18 cellular contexts compared by ENCODE assay signal in genomic region chr20:62591591-62591990, GRCh38. TPM values are rescaled to one million over a fixed set of nuclear protein-coding genes. Genes with fewer than 3 reads are reported as not detected.
DNase-seq lines count a peak whose midpoint lies in the region; ATAC-seq, FAIRE-seq and TF ChIP-seq lines count a peak whose summit lies in the region.
"Had no signal": no experiment of that assay in that cellular context is flagged by ENCODE, and none has a peak within 500 bp of the region (broad histone marks: within the 10 kb centered on the region; RNA-seq: fewer than 3 reads in every experiment).

No MANE protein-coding gene starts in this region.

- no peak overlapping the region for H4K8ac ChIP-seq in neuronal stem cell (ENCODE audit: low read depth, low read length)

- H4K91ac ChIP-seq in neuronal stem cell (ENCODE audit: low read depth, low read length, poor library complexity): no peak overlapping the region

- H3K4me3 ChIP-seq in HEK293 (ENCODE audit: low read depth, low read length) (no peak overlapping the region), GM12878 (no peak overlapping the region), neuronal stem cell (ENCODE audit: low read length in 2 of 2) (peak overlapping the region in 1 of 2 donors; percentile 9)
- H3K4me3 ChIP-seq: A549, HAP-1 had no signal

- H3K4me1 ChIP-seq in HEK293 (ENCODE audit: control insufficient read depth, insufficient read depth, low read length) (no peaks in the 10 kb centered on the region), GM12878 (ENCODE audit: control insufficient read depth, insufficient read depth, low read length) (no peaks in the 10 kb centered on the region), neuronal stem cell (ENCODE audit: control insufficient read depth in 2 of 2, insufficient read depth in 1 of 2, low read depth in 1 of 2, low read length in 2 of 2) (peaks cover 0 to 1% of the 10 kb centered on the region in 2 donors)
- H3K4me1 ChIP-seq: BE2C, HAP-1 had no signal

- H3K27ac ChIP-seq in HEK293 (ENCODE audit: extremely low read depth, low read depth, low read length): no peak overlapping the region
- no peak overlapping the region for H3K27ac ChIP-seq in GM12878 (ENCODE audit: control insufficient read depth, insufficient read depth)
- no peak overlapping the region for H3K27ac ChIP-seq in neuronal stem cell (replicated peaks; ENCODE audit: low read length)
- H3K27ac ChIP-seq: C4-2B, HL-60 had no signal

- peak overlapping the region; percentile 89 for H3K18ac ChIP-seq in neuronal stem cell (ENCODE audit: low read length)

- no peak for TF ChIP-seq EP300 in GM12878 (IDR thresholded peaks at IDR 0.05; ENCODE audit: borderline replicate concordance in 1 of 2, control insufficient read depth in 1 of 2, low read depth in 2 of 2, low read length in 2 of 2)

- FAIRE-seq in GM12891 (lab: Jason Lieb, UNC): no peak
- no peak for FAIRE-seq in GM12878 (lab: Jason Lieb, UNC)
- FAIRE-seq: A549, GM12892, GM19239 had no signal

- no peak overlapping the region for H2BK5ac ChIP-seq in neuronal stem cell (ENCODE audit: low read length)

- H2BK15ac ChIP-seq in neuronal stem cell (ENCODE audit: low read length): no peak overlapping the region

- no peak overlapping the region for H3K9ac ChIP-seq in GM12878 (ENCODE audit: control insufficient read depth, insufficient read depth, low read length)
- peak overlapping the region; percentile 75 for H3K9ac ChIP-seq in neuronal stem cell (ENCODE audit: low read depth, low read length, poor library complexity)

- no peak overlapping the region for H2AK5ac ChIP-seq in neuronal stem cell (ENCODE audit: low read depth, low read length)

- TF ChIP-seq RAD21 in GM12878 (IDR thresholded peaks at IDR 0.05; ENCODE audit: insufficient read depth, low read depth, low read length): no peak

- H3K27me3 ChIP-seq in GM12878 (replicated peaks in 1 of 2; ENCODE audit: control insufficient read depth in 2 of 2, insufficient read depth in 2 of 2, low read length in 1 of 2) (peaks cover 2 to 8% of the 10 kb centered on the region in 2 experiments; a peak in 3 of 4 replicates), neuronal stem cell (ENCODE audit: control insufficient read depth in 3 of 3, insufficient read depth in 3 of 3, low read depth in 1 of 3, low read length in 3 of 3) (peaks cover 0 to 56% (median 4%) of the 10 kb centered on the region in 3 experiments)

- no peak overlapping the region for H2BK12ac ChIP-seq in neuronal stem cell (ENCODE audit: low read length)

- H3K36me3 ChIP-seq in HEK293 (ENCODE audit: control insufficient read depth in 2 of 2, insufficient read depth in 1 of 2, low read length in 2 of 2) (no peaks in the 10 kb centered on the region), GM12878 (ENCODE audit: control insufficient read depth in 2 of 2, insufficient read depth in 2 of 2, low read length in 1 of 2) (no peaks in the 10 kb centered on the region), neuronal stem cell (replicated peaks in 1 of 2; ENCODE audit: control insufficient read depth in 2 of 2, insufficient read depth in 2 of 2, low read length in 2 of 2) (no peaks in the 10 kb centered on the region)
- H3K36me3 ChIP-seq: BE2C, HAP-1 had no signal

- H2AFZ ChIP-seq in GM12878 (ENCODE audit: control insufficient read depth, low read depth, low read length) (no peak overlapping the region), neuronal stem cell (ENCODE audit: low read length) (no peak overlapping the region)

- no peak overlapping the region for H3K4me2 ChIP-seq in GM12878 (ENCODE audit: control insufficient read depth, insufficient read depth)
- H3K4me2 ChIP-seq in neuronal stem cell (ENCODE audit: insufficient read depth, low read length, poor library complexity, severe bottlenecking): no peak overlapping the region
- H3K4me2 ChIP-seq: A549 had no signal

- no peaks in the 10 kb centered on the region for H3K79me2 ChIP-seq in GM12878 (ENCODE audit: control insufficient read depth, insufficient read depth, low read length)

- SMC1A ChIA-PET in GM12878 (lab: Charles Lee; ENCODE audit: uncharacterized antibody, unreplicated experiment): no interaction called here

- BruUV-seq in GM12878 (replicated peaks; lab: Mats Ljungman, UMichigan): no TSS peak

- no peak overlapping the region for H3K4ac ChIP-seq in neuronal stem cell (ENCODE audit: low read length)

- ATAC-seq in GM12878: no peak
- ATAC-seq in HG03439 (IDR thresholded peaks at IDR 0.05; ENCODE audit: unreplicated experiment): no peak
- ATAC-seq: A549 had no signal

- H4K20me1 ChIP-seq in GM12878 (ENCODE audit: control insufficient read depth, insufficient read depth): no peaks in the 10 kb centered on the region

- DNase-seq in GM12891 (ENCODE audit: insufficient read length, low spot score): no peak
- DNase-seq in GM12878 (ENCODE audit: low read depth, low spot score): no peak
- no peak for DNase-seq in neuronal stem cell (ENCODE audit: low spot score)
- DNase-seq in effector CD4-positive, alpha-beta T cell: no peak
- DNase-seq in NCI-H774 (lab: John Stamatoyannopoulos, UW): no peak
- DNase-seq: BE2C; CD4-positive, alpha-beta memory T cell; DMS79; GOT3; HFFc6 had no signal

- in situ Hi-C loops in GM12878 (cut with MboI): no loop called here

- H2BK120ac ChIP-seq in neuronal stem cell (ENCODE audit: low read depth, low read length): no peak overlapping the region

- RAD21 ChIA-PET in GM12878 (lab: Charles Lee; ENCODE audit: unreplicated experiment): no interaction called here

- TF ChIP-seq POLR2A in GM12891 (IDR thresholded peaks at IDR 0.05; ENCODE audit: low read depth, low read length) (no peak), GM12878 (IDR thresholded peaks at IDR 0.05; ENCODE audit: low read depth, low read length) (no peak)

- no peak for TF ChIP-seq CTCF in HEK293 (tag by site-specific recombination; IDR thresholded peaks at IDR 0.05)
- no peak for TF ChIP-seq CTCF in GM12878 (IDR thresholded peaks at IDR 0.05 in 2 of 3, conservative IDR thresholded peaks at IDR 0.05 in 1 of 3; ENCODE audit: control insufficient read depth in 2 of 3, extremely low read depth in 1 of 3, insufficient read depth in 1 of 3, low read depth in 3 of 3, low read length in 3 of 3)

- WGBS in GM12878 (ENCODE audit: insufficient coverage, insufficient replicate concordance, low lambda C conversion rate, missing lambda C conversion rate): 43% methylated on average over 10 of the region's 10 CpGs
- WGBS in neuronal stem cell (ENCODE audit: extremely low coverage in 2 of 2, insufficient read length in 2 of 2, insufficient replicate concordance in 1 of 2), 2 donors: no CpG with 5 or more reads among the region's 10 CpGs

- peak overlapping the region; percentile 70 for H3K23ac ChIP-seq in neuronal stem cell (ENCODE audit: low read depth, low read length, poor library complexity)

- intact Hi-C loops in GM12878 (cut with micrococcal nuclease; ENCODE audit: unreplicated experiment): no loop called here

- CTCF ChIA-PET in HEK293 (lab: Yijun Ruan, JAX) (interaction anchor here (0.6 kb wide), 1 partner anchor 8 kb away, joined by 3 read pairs; no protein-coding TSS in a partner anchor), GM12878 (lab: Yijun Ruan, JAX) (no interaction called here)

- POLR2A ChIA-PET in HEK293 (lab: Yijun Ruan, JAX): no interaction called here
- POLR2A ChIA-PET in GM12878 (lab: Charles Lee): no interaction called here

- peaks cover 4% of the 10 kb centered on the region for H3K79me1 ChIP-seq in neuronal stem cell (ENCODE audit: low read depth, low read length)

- no peaks in the 10 kb centered on the region for H3K9me3 ChIP-seq in HEK293 (ENCODE audit: control insufficient read depth, insufficient read depth, low read depth, low read length)
- no peaks in the 10 kb centered on the region for H3K9me3 ChIP-seq in GM12878 (replicated peaks; ENCODE audit: control insufficient read depth, insufficient read depth, low read length)
- H3K9me3 ChIP-seq in neuronal stem cell (replicated peaks in 1 of 2; ENCODE audit: control insufficient read depth in 2 of 2, insufficient read depth in 1 of 2, low read depth in 1 of 2, low read length in 2 of 2): peaks cover 0 to 2% of the 10 kb centered on the region in 2 donors
- H3K9me3 ChIP-seq: A549, BE2C, HAP-1 had no signal

- H3K14ac ChIP-seq in neuronal stem cell (ENCODE audit: low read length): peak overlapping the region; percentile 100

TF ChIP-seq in GM12891, 5 proteins besides CTCF, POLR2A, EP300 and RAD21:
- TF ChIP-seq PAX5 (IDR thresholded peaks at IDR 0.05; ENCODE audit: insufficient read depth, low read length, severe bottlenecking) (no peak), POLR2AphosphoS5 (IDR thresholded peaks at IDR 0.05; ENCODE audit: low read depth, low read length) (no peak), POU2F2 (IDR thresholded peaks at IDR 0.05; ENCODE audit: low read depth, low read length) (peak; percentile 70)

TF ChIP-seq in HEK293, 187 proteins besides CTCF, POLR2A, EP300 and RAD21 (continues in another document):
- TF ChIP-seq ZNF23 (tag by site-specific recombination; IDR thresholded peaks at IDR 0.05; ENCODE audit: borderline replicate concordance): no peak
- TF ChIP-seq ZNF48 (tag by site-specific recombination; IDR thresholded peaks at IDR 0.05): no peak
- TF ChIP-seq ZFHX2 (tag by site-specific recombination; conservative IDR thresholded peaks at IDR 0.05): peak; percentile 95

RNA-seq across cellular contexts. Expression of gene SLCO4A1, which starts 50.7 kb away (rescaled TPM):
- polyA plus RNA-seq in GM12891 (2012; ENCODE audit: low read depth, missing spikeins): 11.7 TPM
- 46.8 and 53.3 TPM in 2 replicates for total RNA-seq in GM12878 (2013; cell fraction: nucleolus; rRNA removed)
- total RNA-seq in GM12878 (2014; rRNA removed): 11.2 and 16.4 TPM in 2 replicates
- 6.0 and 7.0 TPM in 2 replicates for total RNA-seq in GM12878 (2014; rRNA removed; fragmentation: Illumina TruSeq; extraction: Trizol)
- total RNA-seq in GM12878 (2021): 13.3 and 16.1 TPM in 2 replicates
- polyA plus RNA-seq in GM12878 (2011; ENCODE audit: low read depth): 2.4 TPM
- 6.2 and 9.1 TPM in 2 replicates for polyA plus RNA-seq in GM12878 (2011; rRNA removed)
- polyA plus RNA-seq in GM12878 (2011; cell fraction: cytosol; rRNA removed): 9.4 and 11.8 TPM in 2 replicates
- polyA plus RNA-seq in GM12878 (2011; cell fraction: nucleus; rRNA removed): 55.2 and 56.1 TPM in 2 replicates
- 9.1 and 10.6 TPM in 2 replicates for polyA plus RNA-seq in GM12878 (2012)
- polyA plus RNA-seq in GM12878 (2014; fragmentation: Illumina TruSeq; extraction: Trizol): 1.6 and 6.3 TPM in 2 replicates
- polyA plus RNA-seq in GM12878 (2014; fragmentation: Nextera tagmentation; extraction: Ambion mirVana): 1 to 10 TPM; 2.1 to 4.7 TPM
- 15.0 and 17.6 TPM in 2 replicates for polyA plus RNA-seq in GM12878 (2014; rRNA removed)
- 10 to 100 TPM; 28.4 to 30.7 TPM for polyA plus RNA-seq in GM12878 (2016; fragmentation: Nextera tagmentation; extraction: Ambion mirVana)
- 5.0 and 6.0 TPM in 2 replicates for polyA minus RNA-seq in GM12878 (2011; rRNA and poly(A)+ RNA removed)
- 6.0 and 8.6 TPM in 2 replicates for polyA minus RNA-seq in GM12878 (2011; cell fraction: cytosol; rRNA and poly(A)+ RNA removed)
- 9.8 and 12.8 TPM in 2 replicates for polyA minus RNA-seq in GM12878 (2011; cell fraction: nucleus; rRNA and poly(A)+ RNA removed)
- polyA plus RNA-seq in neuronal stem cell (2013, experiment 1 of 2): 3.5 TPM
- polyA plus RNA-seq in neuronal stem cell (2013, experiment 2 of 2): 3.9 TPM
